Comparison of ENCODE assay signal across 31 cellular contexts in genomic region chr13:58926858-58927257, GRCh38.
"Had no signal": no experiment of that assay in that cellular context is flagged by ENCODE, and none has a peak within 500 bp of the region (broad histone marks: within the 10 kb centered on the region; RNA-seq: fewer than 3 reads in every experiment).

No MANE protein-coding gene starts in this region.

- H3K4me2 ChIP-seq: PC-9 had no signal

- H3K4me3 ChIP-seq: PC-9, SJCRH30, SK-N-MC had no signal

- H3K27me3 ChIP-seq: SJCRH30 had no signal

- H3K9me3 ChIP-seq: SJCRH30 had no signal

- DNase-seq: MM.1S, MV-4-11, NCI-H1092, NCI-H1105, NCI-H1417 treated with DMSO at 0.1 percent for 48 hours, NCI-H1436 treated with DMSO at 0.1 percent for 48 hours, NCI-H1694 treated with DMSO at 0.1 percent for 48 hours, NCI-H187 treated with DMSO at 0.1 percent for 48 hours, NCI-H2029, NCI-H2081, NCI-H2171 treated with DMSO at 0.1 percent for 48 hours, NCI-H2227 treated with DMSO at 0.1 percent for 48 hours, NCI-H345, NCI-H446 treated with DMSO at 0.1 percent for 48 hours, NCI-H510A, NCI-H524, NCI-H526, NCI-H69, NCI-H748 treated with DMSO at 0.1 percent for 48 hours, NCI-H82, PC-9, SHP77, SIG-M5, SJCRH30, T-cell, T-helper 17 cell had no signal

- H3K27ac ChIP-seq: PC-9, RWPE1, SJCRH30, SK-N-MC had no signal

- H2AFZ ChIP-seq: PC-9 had no signal

- ATAC-seq: Panc1, Right ventricle myocardium inferior, SK-N-SH treated with all-trans-retinoic acid at 6 μM for 48 hours, T-cell, T-helper 17 cell had no signal

- H3K36me3 ChIP-seq: SJCRH30 had no signal

- H3K4me1 ChIP-seq: SJCRH30 had no signal
